ENCODE assay signal across 23 cellular contexts in genomic region chr17:2875608-2876007, GRCh38.
DNase-seq lines count a peak whose midpoint lies in the region; ATAC-seq and TF ChIP-seq lines count a peak whose summit lies in the region.
"Had no signal": no experiment of that assay in that cellular context is flagged by ENCODE, and none has a peak within 500 bp of the region (broad histone marks: within the 10 kb centered on the region; RNA-seq: fewer than 3 reads in every experiment).

No MANE protein-coding gene starts in this region.

- no peak overlapping the region for H3K4me3 Mint-ChIP-seq in central memory CD8-positive, alpha-beta T cell
- no peak overlapping the region for H3K4me3 Mint-ChIP-seq in type B pancreatic cell
- H3K4me3 Mint-ChIP-seq: CD4-positive, alpha-beta memory T cell had no signal

- H3K9ac ChIP-seq in HUES6 (ENCODE audit: low read length) (peak overlapping the region; percentile 90), mesendoderm (ENCODE audit: low read length) (peak overlapping the region; percentile 30)

- ATAC-seq in central memory CD8-positive, alpha-beta T cell (replicated peaks; ENCODE audit: extremely low read depth, poor library complexity, severe bottlenecking) = no peak

- peak overlapping the region; percentile 97; the same call in 1 of the 2 replicates for H3K27ac ChIP-seq in HUES6 (ENCODE audit: low read depth, low read length)
- peak overlapping the region; percentile 95 for H3K27ac ChIP-seq in mesendoderm (ENCODE audit: low read depth, low read length)
- H3K27ac ChIP-seq: PC-9, SJSA1 had no signal

- H3K18ac ChIP-seq in mesendoderm (ENCODE audit: low read length) = peak overlapping the region; percentile 41

- H3K79me2 ChIP-seq in mesendoderm (ENCODE audit: control insufficient read depth, insufficient read depth, low read length) = peaks cover 40% of the 10 kb centered on the region

- no peaks in the 10 kb centered on the region for H3K36me3 ChIP-seq in HUES6 (ENCODE audit: control insufficient read depth, insufficient read depth, low read length)
- H3K36me3 ChIP-seq in mesendoderm (ENCODE audit: control insufficient read depth, insufficient read depth, low read length) = no peaks in the 10 kb centered on the region
- no peaks in the 10 kb centered on the region for H3K36me3 ChIP-seq in H7 (replicated peaks; ENCODE audit: control insufficient read depth, insufficient read depth, low read length)
- H3K36me3 ChIP-seq: SJSA1 had no signal

- H3K27me3 ChIP-seq in HUES6 (ENCODE audit: control insufficient read depth, insufficient read depth, low read length) = no peaks in the 10 kb centered on the region
- no peaks in the 10 kb centered on the region for H3K27me3 ChIP-seq in mesendoderm (ENCODE audit: insufficient read depth, low read length, poor library complexity)
- no peaks in the 10 kb centered on the region for H3K27me3 ChIP-seq in H7 (ENCODE audit: control insufficient read depth, insufficient read depth, low read length)
- H3K27me3 ChIP-seq: SJSA1 had no signal

- H2BK15ac ChIP-seq in mesendoderm (replicated peaks; ENCODE audit: low read depth) = no peak overlapping the region

- H3K4me1 ChIP-seq in HUES6 (ENCODE audit: control insufficient read depth, insufficient read depth, low read length) (peaks cover 45% of the 10 kb centered on the region), mesendoderm (ENCODE audit: control insufficient read depth, low read depth, low read length) (peaks cover 19% of the 10 kb centered on the region)
- H3K4me1 ChIP-seq: SJSA1 had no signal

- H3K4ac ChIP-seq in mesendoderm (ENCODE audit: low read depth, low read length) = peak overlapping the region; percentile 56

- no peak for TF ChIP-seq CTCF in type B pancreatic cell (conservative IDR thresholded peaks at IDR 0.05)

- no CpG with 5 or more reads among the region's 13 CpGs for WGBS in mesendoderm (ENCODE audit: extremely low coverage, insufficient coverage, low lambda C conversion rate)

- no peak overlapping the region for H2BK120ac ChIP-seq in mesendoderm (ENCODE audit: low read depth, low read length)

- H4K5ac ChIP-seq in mesendoderm (ENCODE audit: low read length) = peak overlapping the region; percentile 62

- no peaks in the 10 kb centered on the region for H3K9me3 Mint-ChIP-seq in central memory CD8-positive, alpha-beta T cell
- H3K9me3 Mint-ChIP-seq in type B pancreatic cell = no peaks in the 10 kb centered on the region
- H3K9me3 Mint-ChIP-seq: CD4-positive, alpha-beta memory T cell had no signal

- no peaks in the 10 kb centered on the region for H3K9me3 ChIP-seq in HUES6 (ENCODE audit: control insufficient read depth, insufficient read depth, low read depth, low read length)
- H3K9me3 ChIP-seq: SJSA1 had no signal

- peaks cover 63% of the 10 kb centered on the region for H3K4me1 Mint-ChIP-seq in central memory CD8-positive, alpha-beta T cell
- peaks cover 8% of the 10 kb centered on the region for H3K4me1 Mint-ChIP-seq in type B pancreatic cell (ENCODE audit: unreplicated experiment)

- H3K27me3 Mint-ChIP-seq in central memory CD8-positive, alpha-beta T cell = no peaks in the 10 kb centered on the region
- H3K27me3 Mint-ChIP-seq in type B pancreatic cell = peaks cover 5% of the 10 kb centered on the region
- H3K27me3 Mint-ChIP-seq: CD4-positive, alpha-beta memory T cell had no signal

- H3K4me2 ChIP-seq in mesendoderm (ENCODE audit: low read length) = no peak overlapping the region
- H3K4me2 ChIP-seq: PC-9 had no signal

- H3K4me3 ChIP-seq in HUES6 (ENCODE audit: low read depth, low read length) (peak overlapping the region; percentile 18; the same call in 1 of the 2 replicates), mesendoderm (ENCODE audit: low read length) (no peak overlapping the region), H7 (ENCODE audit: insufficient read depth, low read depth, low read length) (no peak overlapping the region)
- H3K4me3 ChIP-seq: PC-9, SJSA1 had no signal

- peaks cover 13% of the 10 kb centered on the region for H3K79me1 ChIP-seq in mesendoderm (ENCODE audit: low read length)

- H3K56ac ChIP-seq in mesendoderm (ENCODE audit: low read length) = peak overlapping the region; percentile 84

- no peak overlapping the region for H4K8ac ChIP-seq in mesendoderm (ENCODE audit: low read depth, low read length)

- DNase-seq in central memory CD8-positive, alpha-beta T cell (ENCODE audit: low spot score in 2 of 2) = no peak
- DNase-seq in mesendoderm (peak; percentile 49), type B pancreatic cell (ENCODE audit: extremely low spot score, unreplicated experiment) (no peak), H7 (no peak), GM19238 (ENCODE audit: insufficient read length, low spot score) (no peak), NCI-H2196 treated with DMSO at 0.1 percent for 48 hours (lab: John Stamatoyannopoulos, UW; ENCODE audit: unreplicated experiment) (no peak)
- DNase-seq: C1 segment of cervical spinal cord; CD4-positive, alpha-beta memory T cell; DMS 273 treated with DMSO at 0.1 percent for 48 hours; DMS79 treated with DMSO at 0.1 percent for 48 hours; GF-D8; KBM-7; MV-4-11; NCI-H1105; NCI-H1436 treated with DMSO at 0.1 percent for 48 hours; NCI-H2029; NCI-H446 treated with DMSO at 0.1 percent for 48 hours; NCI-H526; NCI-H82; PC-9; Right ventricle myocardium superior had no signal

- H3K23ac ChIP-seq in mesendoderm (ENCODE audit: low read length) = peak overlapping the region; percentile 75

- H3K36me3 Mint-ChIP-seq in central memory CD8-positive, alpha-beta T cell (ENCODE audit: insufficient read depth) = peaks cover 16% of the 10 kb centered on the region
- H3K36me3 Mint-ChIP-seq in type B pancreatic cell = no peaks in the 10 kb centered on the region

- H2AK5ac ChIP-seq in mesendoderm (ENCODE audit: low read length) = peak overlapping the region; percentile 98

- peak overlapping the region; percentile 99 for H2BK5ac ChIP-seq in mesendoderm (ENCODE audit: low read length)

- H3K27ac Mint-ChIP-seq in central memory CD8-positive, alpha-beta T cell (ENCODE audit: low read depth) = peak overlapping the region; percentile 72
- peak overlapping the region; percentile 71 for H3K27ac Mint-ChIP-seq in type B pancreatic cell
